In genomic region chr9:114366334-114367128, GRCh38 we compare ENCODE assay signal across 8 cellular contexts. TPM values are rescaled to one million over a fixed set of nuclear protein-coding genes. Genes with fewer than 3 reads are reported as not detected.
DNase-seq lines count a peak whose midpoint lies in the region; ATAC-seq and TF ChIP-seq lines count a peak whose summit lies in the region.

No MANE protein-coding gene starts in this region.

- H3K36me3 Mint-ChIP-seq in activated CD4-positive, alpha-beta memory T cell treated with anti-CD3 and anti-CD28 coated beads for 36 hours = peaks cover 67% of the 10 kb centered on the region

- intact Hi-C loops in activated CD4-positive, alpha-beta memory T cell treated with anti-CD3 and anti-CD28 coated beads for 36 hours (cut with micrococcal nuclease) = loop anchor here (1.0 kb wide), 3 partner anchors 8 to 19 kb away; no protein-coding TSS in a partner anchor
- intact Hi-C loops in left colon (cut with DNase I, micrococcal nuclease) = no loop called here

- H3K9me3 Mint-ChIP-seq in activated CD4-positive, alpha-beta memory T cell treated with anti-CD3 and anti-CD28 coated beads for 36 hours = no peaks in the 10 kb centered on the region

- peaks cover 81% of the 10 kb centered on the region for H3K4me1 Mint-ChIP-seq in activated CD4-positive, alpha-beta memory T cell treated with anti-CD3 and anti-CD28 coated beads for 36 hours (ENCODE audit: low read depth)

- no peak overlapping the region for H3K4me3 ChIP-seq in BJ (ENCODE audit: low read depth, low read length)

- POLR2A ChIA-PET in BJ (lab: Charles Lee) = interaction anchor here (0.6 kb wide), 1 partner anchor 67 kb away, joined by 3 read pairs; no protein-coding TSS in a partner anchor
- POLR2A ChIA-PET in activated CD4-positive, alpha-beta memory T cell treated with anti-CD3 and anti-CD28 coated beads for 36 hours (lab: Charles Lee) = interaction anchor here (0.8 to 3.0 kb wide), 5 partner anchors 14 to 222 kb away, joined by 3 to 20 read pairs (median 3); partner anchors contain the start of gene AKNA

- peak overlapping the region; percentile 33 for H3K4me3 Mint-ChIP-seq in activated CD4-positive, alpha-beta memory T cell treated with anti-CD3 and anti-CD28 coated beads for 36 hours

- peak; percentile 56 for ATAC-seq in GM19372 (IDR thresholded peaks at IDR 0.05; ENCODE audit: low read depth, unreplicated experiment)
- peak; percentile 44 for ATAC-seq in HG03469 (IDR thresholded peaks at IDR 0.05; ENCODE audit: unreplicated experiment)
- peak; percentile 53 for ATAC-seq in left colon
- no peak for ATAC-seq in HG02763 (IDR thresholded peaks at IDR 0.05; ENCODE audit: unreplicated experiment)
- ATAC-seq in esophagus mucosa = no peak

- peak; percentile 88 for DNase-seq in BJ (ENCODE audit: low read depth)
- DNase-seq in activated CD4-positive, alpha-beta memory T cell treated with anti-CD3 and anti-CD28 coated beads for 36 hours = peak; percentile 75
- no peak for DNase-seq in left colon
- DNase-seq in NCI-H2107 (lab: John Stamatoyannopoulos, UW) = no peak

- no peak for TF ChIP-seq CTCF in BJ (IDR thresholded peaks at IDR 0.05; ENCODE audit: insufficient read depth, low read depth, low read length)

- H3K27me3 Mint-ChIP-seq in activated CD4-positive, alpha-beta memory T cell treated with anti-CD3 and anti-CD28 coated beads for 36 hours = no peaks in the 10 kb centered on the region

- peak overlapping the region; percentile 87 for H3K27ac Mint-ChIP-seq in activated CD4-positive, alpha-beta memory T cell treated with anti-CD3 and anti-CD28 coated beads for 36 hours

- H3K36me3 ChIP-seq in BJ (ENCODE audit: control insufficient read depth, insufficient read depth, low read length) = peaks cover 18% of the 10 kb centered on the region

- CTCF ChIA-PET in BJ (lab: Yijun Ruan, JAX) = no interaction called here
- CTCF ChIA-PET in activated CD4-positive, alpha-beta memory T cell treated with anti-CD3 and anti-CD28 coated beads for 36 hours (lab: Charles Lee) = interaction anchor here (0.7 to 9.5 kb wide), 4 partner anchors 12 to 39 kb away, joined by 3 to 78 read pairs (median 6); partner anchors contain the start of gene AKNA

- no peaks in the 10 kb centered on the region for H3K27me3 ChIP-seq in BJ (ENCODE audit: control insufficient read depth, insufficient read depth, low read length)

RNA-seq across cellular contexts. Expression of gene AKNA, which starts 21.3 kb away (rescaled TPM):
- 6.3 and 11.8 TPM in 2 replicates for polyA plus RNA-seq in BJ (2011; rRNA removed)
- polyA minus RNA-seq in BJ (2011; rRNA and poly(A)+ RNA removed) = 13.4 and 13.6 TPM in 2 replicates
- 100 to 1,000 TPM; 127 to 130 TPM for total RNA-seq in activated CD4-positive, alpha-beta memory T cell treated with anti-CD3 and anti-CD28 coated beads for 36 hours
- total RNA-seq in left colon (10 to 100 TPM; 32.4 to 35.9 TPM), esophagus mucosa (5.7 TPM)

RNA-seq across cellular contexts. Expression of gene ORM2, which starts 36.9 kb away (rescaled TPM):
- polyA plus RNA-seq in BJ (2011; rRNA removed) = not detected in 2 replicates
- polyA minus RNA-seq in BJ (2011; rRNA and poly(A)+ RNA removed) = not detected in 2 replicates
- total RNA-seq in activated CD4-positive, alpha-beta memory T cell treated with anti-CD3 and anti-CD28 coated beads for 36 hours = not detected
- not detected for total RNA-seq in left colon
- 0.36 TPM for total RNA-seq in esophagus mucosa

RNA-seq across cellular contexts. Expression of gene ORM1, which starts 43.6 kb away (rescaled TPM):
- not detected in 2 replicates for polyA plus RNA-seq in BJ (2011; rRNA removed)
- polyA minus RNA-seq in BJ (2011; rRNA and poly(A)+ RNA removed) = not detected in 2 replicates
- total RNA-seq in activated CD4-positive, alpha-beta memory T cell treated with anti-CD3 and anti-CD28 coated beads for 36 hours = not detected
- total RNA-seq in left colon (not detected), esophagus mucosa (1.6 TPM)

Comparison
In these comparisons a context has a peak if more than half of its experiments do, and no peak if none do; other contexts are left out.
1. DNase-seq: peak in BJ (single experiment) and activated CD4-positive, alpha-beta memory T cell treated with anti-CD3 and anti-CD28 coated beads for 36 hours (single experiment); none in left colon (0 of 2) and NCI-H2107 (single experiment).
2. ATAC-seq: peak in GM19372 (single experiment), HG03469 (single experiment) and left colon (single experiment); none in HG02763 (single experiment) and esophagus mucosa (single experiment).